In the genomic region with DNA sequence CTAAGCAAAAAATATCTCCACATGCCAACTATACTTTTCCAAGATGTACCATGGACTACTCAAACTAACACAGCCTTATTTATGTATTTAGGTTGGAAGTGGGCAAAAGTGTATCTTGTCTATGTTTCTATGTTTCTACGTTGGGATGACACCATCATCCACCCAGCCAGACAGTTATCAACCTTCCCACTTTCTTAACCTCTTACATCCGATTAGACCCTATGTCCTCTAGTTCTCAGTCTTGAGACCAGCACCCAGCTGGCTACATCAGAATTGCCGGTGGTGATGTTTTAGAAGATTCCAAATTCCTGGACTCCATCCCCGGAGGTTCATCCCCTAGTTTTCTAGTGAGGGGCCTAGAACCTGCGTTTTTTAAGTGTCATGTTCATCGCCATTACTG, we compare ENCODE assay signal across 8 cellular contexts. TPM values are rescaled to one million over a fixed set of nuclear protein-coding genes. Genes with fewer than 3 reads are reported as not detected.
A peak's percentile ranks its signal among the peaks of the same experiment; 100 is the strongest.
DNase-seq lines count a peak whose midpoint lies in the region; ATAC-seq and TF ChIP-seq lines count a peak whose summit lies in the region.

No MANE protein-coding gene starts in this region.

- ATAC-seq in aorta (ENCODE audit: low FRiP score): no peak
- no peak for ATAC-seq in body of pancreas

- H3K27me3 ChIP-seq in right atrium auricular region (no peaks in the 10 kb centered on the region), aorta (ENCODE audit: control insufficient read depth in 1 of 2, insufficient read depth in 2 of 2, low read length in 1 of 2) (no peaks in the 10 kb centered on the region), body of pancreas (no peaks in the 10 kb centered on the region)

- H3K4me3 Mint-ChIP-seq in activated naive CD8-positive, alpha-beta T cell treated with anti-CD3 and anti-CD28 coated beads for 36 hours: peak overlapping the region; percentile 84

- intact Hi-C loops in cardiac septum (cut with DNase I) (no loop called here), lower leg skin (cut with DNase I; ENCODE audit: low total_unique reads) (no loop called here), aorta (cut with DNase I) (no loop called here), body of pancreas (cut with DNase I) (no loop called here)

- peaks cover 0 to 22% of the 10 kb centered on the region in 2 donors for H3K4me1 ChIP-seq in right atrium auricular region
- no peaks in the 10 kb centered on the region for H3K4me1 ChIP-seq in aorta (ENCODE audit: control insufficient read depth in 1 of 2, insufficient read depth in 2 of 2, low read length in 2 of 2)
- H3K4me1 ChIP-seq in body of pancreas: peaks cover 22% of the 10 kb centered on the region

- peak overlapping the region; percentile 95 to 97 for H3K27ac ChIP-seq in right atrium auricular region
- H3K27ac ChIP-seq in aorta (ENCODE audit: low read depth in 1 of 2, low read length in 2 of 2): no peak overlapping the region
- peak overlapping the region in 2 of 4 donors; percentile 86 to 99 for H3K27ac ChIP-seq in body of pancreas

- no peak for TF ChIP-seq CTCF in right atrium auricular region (IDR thresholded peaks at IDR 0.05)
- TF ChIP-seq CTCF in lower leg skin (IDR thresholded peaks at IDR 0.05): no peak
- no peak for TF ChIP-seq CTCF in GM10266 (IDR thresholded peaks at IDR 0.05; ENCODE audit: control insufficient read depth, insufficient read depth, low read depth, missing control alignments)
- no peak for TF ChIP-seq CTCF in body of pancreas (IDR thresholded peaks at IDR 0.05)

- no peak for DNase-seq in right atrium auricular region (ENCODE audit: low spot score)
- no peak for DNase-seq in cardiac septum (ENCODE audit: low spot score)
- no peak for DNase-seq in activated naive CD8-positive, alpha-beta T cell treated with anti-CD3 and anti-CD28 coated beads for 36 hours
- no peak for DNase-seq in lower leg skin (ENCODE audit: low spot score in 2 of 2)
- DNase-seq in aorta: no peak
- DNase-seq in GM10266 (ENCODE audit: extremely low spot score): no peak
- DNase-seq in body of pancreas: no peak
- DNase-seq in NCI-H128 (lab: John Stamatoyannopoulos, UW; ENCODE audit: unreplicated experiment): no peak

- H3K4me3 ChIP-seq in right atrium auricular region: peak overlapping the region; percentile 70 to 76
- peak overlapping the region; percentile 72 for H3K4me3 ChIP-seq in lower leg skin (ENCODE audit: low read depth, poor library complexity, severe bottlenecking)
- peak overlapping the region; percentile 53 to 81 for H3K4me3 ChIP-seq in aorta (ENCODE audit: low read length in 2 of 2)
- H3K4me3 ChIP-seq in body of pancreas: peak overlapping the region in 1 of 2 donors; percentile 64

- H3K9me3 Mint-ChIP-seq in activated naive CD8-positive, alpha-beta T cell treated with anti-CD3 and anti-CD28 coated beads for 36 hours: no peaks in the 10 kb centered on the region

- peaks cover 12% of the 10 kb centered on the region for H3K36me3 Mint-ChIP-seq in activated naive CD8-positive, alpha-beta T cell treated with anti-CD3 and anti-CD28 coated beads for 36 hours

- 20 to 21% methylated on average over 6 of the region's 6 CpGs for WGBS in lower leg skin, 2 donors
- 19 to 23% methylated on average over 6 of the region's 6 CpGs for WGBS in aorta, 2 donors
- WGBS in body of pancreas, 2 donors: 18 to 21% methylated on average over 6 of the region's 6 CpGs

- H3K27ac Mint-ChIP-seq in activated naive CD8-positive, alpha-beta T cell treated with anti-CD3 and anti-CD28 coated beads for 36 hours: peak overlapping the region; percentile 99

- peaks cover 37% of the 10 kb centered on the region for H3K4me1 Mint-ChIP-seq in activated naive CD8-positive, alpha-beta T cell treated with anti-CD3 and anti-CD28 coated beads for 36 hours

- H3K36me3 ChIP-seq in right atrium auricular region (no peaks in the 10 kb centered on the region), aorta (ENCODE audit: control insufficient read depth in 1 of 2, insufficient read depth in 2 of 2, low read length in 1 of 2) (no peaks in the 10 kb centered on the region), body of pancreas (replicated peaks in 1 of 2; ENCODE audit: insufficient read depth in 1 of 2, low read depth in 2 of 2) (no peaks in the 10 kb centered on the region)

- H3K9me3 ChIP-seq in right atrium auricular region (no peaks in the 10 kb centered on the region), aorta (ENCODE audit: control insufficient read depth, low read length) (no peaks in the 10 kb centered on the region), body of pancreas (no peaks in the 10 kb centered on the region)

- TF ChIP-seq POLR2A in lower leg skin (IDR thresholded peaks at IDR 0.05): no peak
- no peak for TF ChIP-seq POLR2A in body of pancreas (IDR thresholded peaks at IDR 0.05)

- no peaks in the 10 kb centered on the region for H3K27me3 Mint-ChIP-seq in activated naive CD8-positive, alpha-beta T cell treated with anti-CD3 and anti-CD28 coated beads for 36 hours

RNA-seq across cellular contexts. Expression of a gene that starts 1.0 kb away (rescaled TPM):
- total RNA-seq in right atrium auricular region (1 to 10 TPM; 4.8 to 5.4 TPM), cardiac septum (8.1 TPM), lower leg skin (10 to 100 TPM in 1 of 4 donors, 1 to 10 TPM in 3; 8.1 to 10.5 (median 9.0) TPM), aorta (10 to 100 TPM in 1 of 2 donors, 1 to 10 TPM in 1; 7.1 to 12.2 TPM), body of pancreas (10 to 100 TPM in 1 of 2 donors, 1 to 10 TPM in 1; 5.4 to 33.6 TPM)
- total RNA-seq in activated naive CD8-positive, alpha-beta T cell treated with anti-CD3 and anti-CD28 coated beads for 36 hours: 10 to 100 TPM in 1 of 2 experiments, 1 to 10 TPM in 1; 9.7 to 11.4 TPM
- 1 to 10 TPM; 3.6 to 6.1 TPM for polyA plus RNA-seq in aorta

RNA-seq across cellular contexts. Expression of a gene that starts 47.1 kb away (rescaled TPM):
- total RNA-seq in right atrium auricular region (1 to 10 TPM; 1.9 TPM), cardiac septum (2.3 TPM), lower leg skin (1 to 10 TPM; 4.0 to 6.0 (median 4.8) TPM), aorta (1 to 10 TPM; 4.4 to 4.8 TPM), body of pancreas (1 to 10 TPM; 3.3 to 4.9 TPM)
- 10 to 100 TPM; 68.9 to 69.0 TPM for total RNA-seq in activated naive CD8-positive, alpha-beta T cell treated with anti-CD3 and anti-CD28 coated beads for 36 hours
- 1 to 10 TPM in 1 of 2 donors, under 1 TPM in 1; 0.50 to 1.6 TPM for polyA plus RNA-seq in aorta

RNA-seq across cellular contexts. Expression of a gene that starts 47.7 kb away (rescaled TPM):
- total RNA-seq in right atrium auricular region (10 to 100 TPM; 13.5 to 15.7 TPM), cardiac septum (27.1 TPM), lower leg skin (10 to 100 TPM; 32.4 to 62.8 (median 34.3) TPM), aorta (10 to 100 TPM; 24.7 to 28.6 TPM), body of pancreas (10 to 100 TPM; 15.0 to 17.1 TPM)
- 100 to 1,000 TPM; 472 TPM for total RNA-seq in activated naive CD8-positive, alpha-beta T cell treated with anti-CD3 and anti-CD28 coated beads for 36 hours
- polyA plus RNA-seq in aorta: 10 to 100 TPM in 1 of 2 donors, 1 to 10 TPM in 1; 7.6 to 11.7 TPM

Comparison
In these comparisons a context has a peak if more than half of its experiments do, and no peak if none do; other contexts are left out.
1. H3K27ac ChIP-seq: peak in right atrium auricular region (2 of 2); none in aorta (0 of 2).
2. RNA of a gene that starts 47.1 kb away (total RNA-seq): 68.9 to 69.0 TPM in activated naive CD8-positive, alpha-beta T cell treated with anti-CD3 and anti-CD28 coated beads for 36 hours; 4.0 to 6.0 TPM in lower leg skin, 3.3 to 4.9 TPM in body of pancreas, 4.4 to 4.8 TPM in aorta, 2.3 TPM in cardiac septum (single experiment) and 1.9 TPM in right atrium auricular region; every median in the first group is over 10 times any median in the second.
3. RNA of a gene that starts 47.7 kb away (total RNA-seq): 472 TPM in activated naive CD8-positive, alpha-beta T cell treated with anti-CD3 and anti-CD28 coated beads for 36 hours; 32.4 to 62.8 TPM in lower leg skin, 24.7 to 28.6 TPM in aorta, 27.1 TPM in cardiac septum (single experiment), 15.0 to 17.1 TPM in body of pancreas and 13.5 to 15.7 TPM in right atrium auricular region; every median in the first group is over 4 times any median in the second.